In the genomic region with DNA sequence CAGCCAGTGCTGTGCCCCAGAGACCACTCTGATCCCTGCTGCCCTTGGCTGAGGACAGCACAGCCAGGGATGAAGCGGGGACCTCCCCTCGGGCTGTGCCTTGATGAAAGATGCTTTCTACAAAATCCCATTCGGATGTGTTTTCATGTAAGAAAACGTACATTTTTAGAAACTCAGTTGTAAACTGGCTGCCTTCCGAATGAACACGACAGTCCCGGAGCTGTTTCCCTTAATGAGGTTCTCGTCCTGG, we compare ENCODE assay signal across 8 cellular contexts.
A peak's percentile ranks its signal among the peaks of the same experiment; 100 is the strongest.
DNase-seq lines count a peak whose midpoint lies in the region; ATAC-seq and TF ChIP-seq lines count a peak whose summit lies in the region.

No MANE protein-coding gene starts in this region.

- peak overlapping the region; percentile 94 for H3K27ac ChIP-seq in cardiac muscle cell
- H3K27ac ChIP-seq in brain microvascular endothelial cell = peak overlapping the region; percentile 96

- DNase-seq in cardiac muscle cell (ENCODE audit: low read depth in 1 of 2, low spot score in 1 of 2) (peak in 1 of 2 donors; percentile 25), left cardiac atrium (no peak), brain microvascular endothelial cell (no peak), mesothelial cell of epicardium (ENCODE audit: low spot score in 2 of 2, unreplicated experiment in 2 of 2) (no peak), type B pancreatic cell (ENCODE audit: extremely low spot score, unreplicated experiment) (no peak), activated gamma-delta T cell treated with Interleukin-2 at 50 U/mL for 16 hours (no peak), endothelial cell (ENCODE audit: low spot score) (no peak), erythroblast (lab: John Stamatoyannopoulos, UW) (no peak)

- H3K4me3 ChIP-seq in cardiac muscle cell (no peak overlapping the region), brain microvascular endothelial cell (ENCODE audit: low read depth, low read length) (peak overlapping the region; percentile 60)

- no peaks in the 10 kb centered on the region for H3K27me3 Mint-ChIP-seq in mesothelial cell of epicardium (ENCODE audit: low read depth)
- no peaks in the 10 kb centered on the region for H3K27me3 Mint-ChIP-seq in type B pancreatic cell
- peaks cover 5% of the 10 kb centered on the region for H3K27me3 Mint-ChIP-seq in endothelial cell (ENCODE audit: unreplicated experiment)

- no peak for TF ChIP-seq POLR2A in erythroblast (IDR thresholded peaks at IDR 0.05; ENCODE audit: low read length)

- H3K36me3 ChIP-seq in cardiac muscle cell = no peaks in the 10 kb centered on the region
- peaks cover 7% of the 10 kb centered on the region for H3K36me3 ChIP-seq in brain microvascular endothelial cell (replicated peaks)

- H3K4me3 Mint-ChIP-seq in mesothelial cell of epicardium (no peak overlapping the region), type B pancreatic cell (peak overlapping the region; percentile 51), endothelial cell (ENCODE audit: unreplicated experiment) (no peak overlapping the region)

- TF ChIP-seq CTCF in cardiac muscle cell (IDR thresholded peaks at IDR 0.05; ENCODE audit: low read depth, low read length) (no peak), brain microvascular endothelial cell (IDR thresholded peaks at IDR 0.05; ENCODE audit: low read depth, low read length, missing control alignments) (no peak), mesothelial cell of epicardium (IDR thresholded peaks at IDR 0.05; ENCODE audit: unreplicated experiment) (no peak), type B pancreatic cell (conservative IDR thresholded peaks at IDR 0.05) (no peak), endothelial cell (IDR thresholded peaks at IDR 0.05; ENCODE audit: unreplicated experiment) (no peak)

- H3K9me3 ChIP-seq in cardiac muscle cell (ENCODE audit: low read depth) = no peaks in the 10 kb centered on the region

- no peaks in the 10 kb centered on the region for H3K27me3 ChIP-seq in cardiac muscle cell
- no peaks in the 10 kb centered on the region for H3K27me3 ChIP-seq in brain microvascular endothelial cell (replicated peaks)

- no peak for ATAC-seq in left cardiac atrium

- H3K4me1 ChIP-seq in cardiac muscle cell (ENCODE audit: low read depth) = peaks cover 30% of the 10 kb centered on the region

- H3K4me1 Mint-ChIP-seq in mesothelial cell of epicardium (peaks cover 65% of the 10 kb centered on the region), type B pancreatic cell (ENCODE audit: unreplicated experiment) (peaks cover 60% of the 10 kb centered on the region), endothelial cell (ENCODE audit: unreplicated experiment) (peaks cover 29% of the 10 kb centered on the region)

- in situ Hi-C loops in brain microvascular endothelial cell (cut with HindIII; ENCODE audit: low pct_ligation_motif_present, low sequenced_read_pairs) = no loop called here

- no peaks in the 10 kb centered on the region for H3K9me3 Mint-ChIP-seq in mesothelial cell of epicardium
- no peaks in the 10 kb centered on the region for H3K9me3 Mint-ChIP-seq in type B pancreatic cell
- no peaks in the 10 kb centered on the region for H3K9me3 Mint-ChIP-seq in endothelial cell (ENCODE audit: unreplicated experiment)

- peak overlapping the region; percentile 85 for H3K27ac Mint-ChIP-seq in mesothelial cell of epicardium
- H3K27ac Mint-ChIP-seq in type B pancreatic cell = peak overlapping the region; percentile 84
- no peak overlapping the region for H3K27ac Mint-ChIP-seq in endothelial cell (ENCODE audit: unreplicated experiment)

- intact Hi-C loops in left cardiac atrium (cut with DNase I) = no loop called here

- H3K36me3 Mint-ChIP-seq in mesothelial cell of epicardium (no peaks in the 10 kb centered on the region), type B pancreatic cell (no peaks in the 10 kb centered on the region), endothelial cell (ENCODE audit: low read depth, unreplicated experiment) (no peaks in the 10 kb centered on the region)
